Comparison of ENCODE assay signal across 8 cellular contexts in genomic region chr7:88835147-88835728, GRCh38. TPM values are rescaled to one million over a fixed set of nuclear protein-coding genes. Genes with fewer than 3 reads are reported as not detected.
DNase-seq lines count a peak whose midpoint lies in the region; ATAC-seq and TF ChIP-seq lines count a peak whose summit lies in the region.

No MANE protein-coding gene starts in this region.

- H3K4me1 ChIP-seq in OCI-LY1 (ENCODE audit: insufficient read depth, low read length, severe bottlenecking): no peaks in the 10 kb centered on the region
- no peaks in the 10 kb centered on the region for H3K4me1 ChIP-seq in upper lobe of right lung
- H3K4me1 ChIP-seq in CD8-positive, alpha-beta memory T cell (ENCODE audit: insufficient read depth, low read length): no peaks in the 10 kb centered on the region

- intact Hi-C loops in upper lobe of right lung (cut with DNase I): no loop called here

- H3F3A ChIP-seq in OCI-LY1 (ENCODE audit: insufficient read depth, low read length): no peaks in the 10 kb centered on the region

- TF ChIP-seq CTCF in OCI-LY1 (IDR thresholded peaks at IDR 0.05; ENCODE audit: low read length) (peak; percentile 66), fibroblast of the aortic adventitia (IDR thresholded peaks at IDR 0.05; ENCODE audit: insufficient read depth, low read length) (peak; percentile 29), upper lobe of right lung (IDR thresholded peaks at IDR 0.05) (peak; percentile 37)

- CTCF ChIA-PET in CD8-positive, alpha-beta memory T cell (lab: Charles Lee): no interaction called here

- H3K36me3 ChIP-seq in OCI-LY1 (ENCODE audit: insufficient read depth, low read length) (no peaks in the 10 kb centered on the region), upper lobe of right lung (no peaks in the 10 kb centered on the region)
- H3K36me3 ChIP-seq in CD8-positive, alpha-beta memory T cell (ENCODE audit: insufficient read depth, low read length): no peaks in the 10 kb centered on the region

- H2AFZ ChIP-seq in OCI-LY1 (ENCODE audit: low read length): no peak overlapping the region

- H3K4me3 Mint-ChIP-seq in CD8-positive, alpha-beta memory T cell: no peak overlapping the region

- no peak overlapping the region for H3K27ac ChIP-seq in OCI-LY1 (ENCODE audit: low read depth, low read length, poor library complexity, severe bottlenecking)
- H3K27ac ChIP-seq in upper lobe of right lung: no peak overlapping the region
- H3K27ac ChIP-seq in CD8-positive, alpha-beta memory T cell (ENCODE audit: low read depth, low read length): no peak overlapping the region

- ATAC-seq in GM19395 (IDR thresholded peaks at IDR 0.05; ENCODE audit: unreplicated experiment): peak; percentile 94
- peak; percentile 95 for ATAC-seq in HG03442 (IDR thresholded peaks at IDR 0.05; ENCODE audit: unreplicated experiment)
- no peak for ATAC-seq in upper lobe of right lung

- no peaks in the 10 kb centered on the region for H3K27me3 Mint-ChIP-seq in CD8-positive, alpha-beta memory T cell

- H3K79me2 ChIP-seq in OCI-LY1 (ENCODE audit: insufficient read depth, low read length): no peaks in the 10 kb centered on the region

- no peaks in the 10 kb centered on the region for H4K20me1 ChIP-seq in OCI-LY1 (ENCODE audit: insufficient read depth, low read length)

- H3K27ac Mint-ChIP-seq in CD8-positive, alpha-beta memory T cell: no peak overlapping the region

- DNase-seq in DMS53 (lab: John Stamatoyannopoulos, UW) (peak; percentile 78), fibroblast of the aortic adventitia (ENCODE audit: low read depth) (peak; percentile 1), upper lobe of right lung (no peak)
- no peak for DNase-seq in stimulated activated CD4-positive, alpha-beta T cell treated with anti-CD3 and anti-CD28 coated beads, Interleukin-1b, Interleukin-23, amount 100 ng/mL, for 48 hours
- no peak for DNase-seq in CD8-positive, alpha-beta memory T cell

- no peak overlapping the region for H3K4me3 ChIP-seq in OCI-LY1 (ENCODE audit: low read depth, low read length, poor library complexity, severe bottlenecking)
- no peak overlapping the region for H3K4me3 ChIP-seq in fibroblast of the aortic adventitia (ENCODE audit: low read depth, low read length)
- H3K4me3 ChIP-seq in upper lobe of right lung: no peak overlapping the region
- H3K4me3 ChIP-seq in CD8-positive, alpha-beta memory T cell (ENCODE audit: low read length): no peak overlapping the region

- H3K9ac ChIP-seq in OCI-LY1 (ENCODE audit: low read length): no peak overlapping the region

- no peaks in the 10 kb centered on the region for H3K9me2 ChIP-seq in OCI-LY1 (ENCODE audit: low read depth, low read length)

- H3K4me1 Mint-ChIP-seq in CD8-positive, alpha-beta memory T cell: no peaks in the 10 kb centered on the region

- peaks cover 0 to 5% (median 0%) of the 10 kb centered on the region in 5 donors for H3K9me3 Mint-ChIP-seq in CD8-positive, alpha-beta memory T cell

- POLR2A ChIA-PET in CD8-positive, alpha-beta memory T cell (lab: Charles Lee): no interaction called here

- H3K27me3 ChIP-seq in OCI-LY1 (ENCODE audit: insufficient read depth, low read length) (no peaks in the 10 kb centered on the region), upper lobe of right lung (no peaks in the 10 kb centered on the region)
- no peaks in the 10 kb centered on the region for H3K27me3 ChIP-seq in CD8-positive, alpha-beta memory T cell (ENCODE audit: insufficient read depth, low read length, poor library complexity, severe bottlenecking)

- no peak overlapping the region for H3K4me2 ChIP-seq in OCI-LY1 (ENCODE audit: low read length)

- no peaks in the 10 kb centered on the region for H3K9me3 ChIP-seq in OCI-LY1 (ENCODE audit: low read length)
- H3K9me3 ChIP-seq in upper lobe of right lung: no peaks in the 10 kb centered on the region
- no peaks in the 10 kb centered on the region for H3K9me3 ChIP-seq in CD8-positive, alpha-beta memory T cell (ENCODE audit: low read length)

- no peaks in the 10 kb centered on the region for H3K36me3 Mint-ChIP-seq in CD8-positive, alpha-beta memory T cell

RNA-seq across cellular contexts. Expression of gene TEX47, which starts 39.7 kb away (rescaled TPM):
- total RNA-seq in fibroblast of the aortic adventitia (ENCODE audit: low replicate concordance) (not detected in 2 replicates), upper lobe of right lung (not detected)
- not detected for total RNA-seq in CD8-positive, alpha-beta memory T cell
- polyA plus RNA-seq in CD8-positive, alpha-beta memory T cell: not detected

Comparison
In these comparisons a context has a peak if more than half of its experiments do, and no peak if none do; other contexts are left out.
1. DNase-seq: peak in DMS53 (single experiment) and fibroblast of the aortic adventitia (single experiment); none in upper lobe of right lung (single experiment), stimulated activated CD4-positive, alpha-beta T cell treated with anti-CD3 and anti-CD28 coated beads, Interleukin-1b, Interleukin-23, amount 100 ng/mL, for 48 hours (single experiment) and CD8-positive, alpha-beta memory T cell (0 of 5).
2. Peak in every context shown above with its lines, with median percentiles within 50 percentile points of each other: CTCF ChIP-seq.